ENCODE assay signal across 9 cellular contexts in the genomic region with DNA sequence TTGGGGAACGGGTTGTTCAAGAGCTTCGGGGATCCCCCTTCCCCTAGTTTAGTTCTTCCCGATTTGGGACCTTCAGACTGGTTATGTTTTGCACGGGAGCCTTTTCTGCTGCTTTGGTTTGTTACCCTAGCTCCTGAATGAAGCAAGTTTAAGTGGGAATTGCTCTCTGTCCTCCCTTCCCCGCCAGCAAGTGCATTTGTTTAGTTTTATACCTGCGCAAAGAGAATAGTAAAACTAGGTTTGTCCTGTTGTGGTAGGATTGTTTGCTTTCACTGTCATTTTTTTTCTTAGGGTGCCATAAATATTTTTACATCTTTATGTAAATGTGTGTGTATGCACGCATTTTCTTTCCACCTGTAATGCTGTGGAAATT. TPM values are rescaled to one million over a fixed set of nuclear protein-coding genes. Genes with fewer than 3 reads are reported as not detected.
DNase-seq lines count a peak whose midpoint lies in the region; ATAC-seq, FAIRE-seq and TF ChIP-seq lines count a peak whose summit lies in the region.
"Had no signal": no experiment of that assay in that cellular context is flagged by ENCODE, and none has a peak within 500 bp of the region (broad histone marks: within the 10 kb centered on the region; RNA-seq: fewer than 3 reads in every experiment).

No MANE protein-coding gene starts in this region.

- H3K9me3 Mint-ChIP-seq in CD4-positive, CD25-positive, alpha-beta regulatory T cell: peaks cover 0 to 4% (median 0%) of the 10 kb centered on the region in 7 donors
- no peaks in the 10 kb centered on the region for H3K9me3 Mint-ChIP-seq in naive thymus-derived CD8-positive, alpha-beta T cell

- no peaks in the 10 kb centered on the region for H3K4me1 ChIP-seq in CD4-positive, CD25-positive, alpha-beta regulatory T cell (ENCODE audit: control insufficient read depth, insufficient read depth, low read length, poor library complexity, severe bottlenecking)
- H3K4me1 ChIP-seq in MM.1S (ENCODE audit: low read length): peaks cover 24% of the 10 kb centered on the region

- POLR2A ChIA-PET in naive thymus-derived CD8-positive, alpha-beta T cell (lab: Charles Lee): interaction anchor here (0.6 to 1.8 kb wide), 3 partner anchors 9 to 698 kb away, joined by 3 to 7 read pairs (median 4); no protein-coding TSS in a partner anchor

- H3F3A ChIP-seq in MM.1S (ENCODE audit: insufficient read depth, low read length): peaks cover 25% of the 10 kb centered on the region

- no peak overlapping the region for H3K27ac Mint-ChIP-seq in CD4-positive, CD25-positive, alpha-beta regulatory T cell
- H3K27ac Mint-ChIP-seq in naive thymus-derived CD8-positive, alpha-beta T cell: peak overlapping the region in 3 of 10 donors; percentile 38 to 84 (median 70)

- H3K79me2 ChIP-seq in MM.1S (ENCODE audit: low read length): no peaks in the 10 kb centered on the region

- no peak for ATAC-seq in CD4-positive, CD25-positive, alpha-beta regulatory T cell (ENCODE audit: low read depth in 2 of 2)
- ATAC-seq in naive thymus-derived CD8-positive, alpha-beta T cell: peak in 1 of 2 donors; percentile 18

- peak overlapping the region; percentile 64; the same call in 1 of the 2 replicates for H3K9ac ChIP-seq in MM.1S (ENCODE audit: low read length)

- H3K4me2 ChIP-seq in MM.1S (ENCODE audit: low read depth, low read length): peak overlapping the region; percentile 86

- peaks cover 24% of the 10 kb centered on the region for H3K27me3 ChIP-seq in CD4-positive, CD25-positive, alpha-beta regulatory T cell (ENCODE audit: control insufficient read depth, insufficient read depth, low read length)
- H3K27me3 ChIP-seq in MM.1S (replicated peaks; ENCODE audit: insufficient read depth, low read length) (no peaks in the 10 kb centered on the region), dorsolateral prefrontal cortex (no peaks in the 10 kb centered on the region)

- TF ChIP-seq CTCF in MM.1S (IDR thresholded peaks at IDR 0.05; ENCODE audit: low read length) (no peak), dorsolateral prefrontal cortex (IDR thresholded peaks at IDR 0.05 in 54 of 56, conservative IDR thresholded peaks at IDR 0.05 in 2 of 56; ENCODE audit: low read depth in 1 of 56, partially characterized antibody in 56 of 56) (no peak)

- no peaks in the 10 kb centered on the region for H3K9me2 ChIP-seq in MM.1S (replicated peaks; ENCODE audit: insufficient read depth, low read length)

- no peaks in the 10 kb centered on the region for H3K36me3 ChIP-seq in CD4-positive, CD25-positive, alpha-beta regulatory T cell (ENCODE audit: control insufficient read depth, insufficient read depth, low read length)
- H3K36me3 ChIP-seq in MM.1S (replicated peaks; ENCODE audit: insufficient read depth, low read length): no peaks in the 10 kb centered on the region

- intact Hi-C loops in dorsolateral prefrontal cortex (cut with DNase I): no loop called here

- no peak for DNase-seq in CD4-positive, CD25-positive, alpha-beta regulatory T cell
- DNase-seq in MM.1S: no peak
- peak in 1 of 10 donors; percentile 15 for DNase-seq in dorsolateral prefrontal cortex
- peak in 2 of 10 donors; percentile 1 to 4 for DNase-seq in naive thymus-derived CD8-positive, alpha-beta T cell
- no peak for DNase-seq in RCC 7860 (ENCODE audit: low spot score)
- DNase-seq in NCI-H1048 (lab: John Stamatoyannopoulos, UW): no peak
- DNase-seq in hypothalamus (lab: John Stamatoyannopoulos, UW): no peak
- DNase-seq in epidermal melanocyte (ENCODE audit: insufficient read length, low spot score): no peak
- DNase-seq: activated CD4-positive, alpha-beta T cell treated with anti-CD3 and anti-CD28 coated beads for 1 hour had no signal

- H3K36me3 Mint-ChIP-seq in CD4-positive, CD25-positive, alpha-beta regulatory T cell: no peaks in the 10 kb centered on the region
- no peaks in the 10 kb centered on the region for H3K36me3 Mint-ChIP-seq in naive thymus-derived CD8-positive, alpha-beta T cell

- H4K20me1 ChIP-seq in MM.1S (ENCODE audit: insufficient read depth, low read length): no peaks in the 10 kb centered on the region

- H3K27me3 Mint-ChIP-seq in CD4-positive, CD25-positive, alpha-beta regulatory T cell: peaks cover 48% of the 10 kb centered on the region
- H3K27me3 Mint-ChIP-seq in naive thymus-derived CD8-positive, alpha-beta T cell: peaks cover 23 to 53% (median 32%) of the 10 kb centered on the region in 5 donors

- peaks cover 0 to 7% (median 0%) of the 10 kb centered on the region in 4 donors for H3K4me1 Mint-ChIP-seq in CD4-positive, CD25-positive, alpha-beta regulatory T cell
- H3K4me1 Mint-ChIP-seq in naive thymus-derived CD8-positive, alpha-beta T cell: peaks cover 5 to 20% (median 11%) of the 10 kb centered on the region in 4 donors

- no peaks in the 10 kb centered on the region for H3K9me3 ChIP-seq in CD4-positive, CD25-positive, alpha-beta regulatory T cell (ENCODE audit: control insufficient read depth in 2 of 2, low read length in 2 of 2)
- H3K9me3 ChIP-seq in MM.1S (replicated peaks; ENCODE audit: insufficient read depth, low read length): no peaks in the 10 kb centered on the region

- no peak overlapping the region for H3K4me3 ChIP-seq in CD4-positive, CD25-positive, alpha-beta regulatory T cell (ENCODE audit: low read depth, low read length)
- H3K4me3 ChIP-seq in MM.1S (ENCODE audit: low read length): peak overlapping the region; percentile 91
- H3K4me3 ChIP-seq in dorsolateral prefrontal cortex: peak overlapping the region; percentile 56 to 90 (median 79)

- H3K27ac ChIP-seq in CD4-positive, CD25-positive, alpha-beta regulatory T cell (ENCODE audit: insufficient read depth, low read length, poor library complexity, severe bottlenecking): no peak overlapping the region
- no peak overlapping the region for H3K27ac ChIP-seq in MM.1S (ENCODE audit: low read length)
- H3K27ac ChIP-seq in dorsolateral prefrontal cortex: peak overlapping the region in 43 of 59 donors; percentile 14 to 90 (median 80)

- H2AFZ ChIP-seq in MM.1S (ENCODE audit: low read length): peak overlapping the region; percentile 88

- peak overlapping the region in 3 of 4 donors; percentile 55 to 82 (median 76) for H3K4me3 Mint-ChIP-seq in CD4-positive, CD25-positive, alpha-beta regulatory T cell
- peak overlapping the region; percentile 78 to 92 (median 84) for H3K4me3 Mint-ChIP-seq in naive thymus-derived CD8-positive, alpha-beta T cell

- no peak for FAIRE-seq in RCC 7860 (lab: Jason Lieb, UNC)

RNA-seq across cellular contexts. Expression of a gene that starts 0.7 kb away (rescaled TPM):
- total RNA-seq in CD4-positive, CD25-positive, alpha-beta regulatory T cell: 4.7 TPM
- polyA plus RNA-seq in CD4-positive, CD25-positive, alpha-beta regulatory T cell: under 1 TPM in 2 of 4 donors, not detected in 2; 0.28 to 0.83 TPM
- 10 to 100 TPM; 23.5 to 92.8 (median 60.9) TPM for total RNA-seq in dorsolateral prefrontal cortex
- 10 to 100 TPM; 21.3 to 23.4 TPM for total RNA-seq in naive thymus-derived CD8-positive, alpha-beta T cell
- 1 to 10 TPM; 1.3 to 3.7 (median 2.6) TPM for polyA plus RNA-seq in naive thymus-derived CD8-positive, alpha-beta T cell

Comparison
In these comparisons a context has a peak if more than half of its experiments do, and no peak if none do; other contexts are left out.
1. H3K27ac ChIP-seq: peak in dorsolateral prefrontal cortex (43 of 59); none in CD4-positive, CD25-positive, alpha-beta regulatory T cell (single experiment) and MM.1S (single experiment).